ENCODE assay signal across 10 cellular contexts in genomic region chr15:44666208-44667038, GRCh38. TPM values are rescaled to one million over a fixed set of nuclear protein-coding genes. Genes with fewer than 3 reads are reported as not detected.
A peak's percentile ranks its signal among the peaks of the same experiment; 100 is the strongest.
DNase-seq lines count a peak whose midpoint lies in the region; ATAC-seq and TF ChIP-seq lines count a peak whose summit lies in the region.
"Had no signal": no experiment of that assay in that cellular context is flagged by ENCODE, and none has a peak within 500 bp of the region (broad histone marks: within the 10 kb centered on the region; RNA-seq: fewer than 3 reads in every experiment).

No MANE protein-coding gene starts in this region.

- H4K20me1 ChIP-seq in Karpas-422 (ENCODE audit: insufficient read depth, low read depth, low read length) (no peaks in the 10 kb centered on the region), smooth muscle cell (ENCODE audit: low read depth) (no peaks in the 10 kb centered on the region)

- H3K27me3 Mint-ChIP-seq in activated naive CD4-positive, alpha-beta T cell treated with anti-CD3 and anti-CD28 coated beads, Interleukin-2, amount 10 ng/mL, durations not matched to agents 7 days and 5 days = no peaks in the 10 kb centered on the region
- no peaks in the 10 kb centered on the region for H3K27me3 Mint-ChIP-seq in activated T-helper 2 cell treated with anti-CD3 and anti-CD28 coated beads, Interferon-gamma antibody, Interleukin-2, Interleukin-4, amounts not matched to agents 10 μg/mL and 5 μg/mL and 100 μg/mL, durations not matched to agents 14 hours and 24 hours and 36 hours (ENCODE audit: low read depth)
- no peaks in the 10 kb centered on the region for H3K27me3 Mint-ChIP-seq in stimulated activated naive B cell treated with anti-CD40 and anti-IgM and Interleukin-4, amounts not matched to agents 10 μg/mL and 1 μg/mL and 100 μg/mL, for 72 hours

- no peak for DNase-seq in activated naive CD4-positive, alpha-beta T cell treated with anti-CD3 and anti-CD28 coated beads, Interleukin-2, amount 10 ng/mL, durations not matched to agents 7 days and 5 days
- no peak for DNase-seq in activated naive CD4-positive, alpha-beta T cell treated with anti-CD3 and anti-CD28 coated beads, Interleukin-2, amount 50 U/mL, for 16 hours
- DNase-seq in Karpas-422 = peak; percentile 45
- no peak for DNase-seq in activated T-helper 2 cell treated with anti-CD3 and anti-CD28 coated beads, Interferon-gamma antibody, Interleukin-2, Interleukin-4, amounts not matched to agents 10 μg/mL and 5 μg/mL and 100 μg/mL, durations not matched to agents 14 hours and 24 hours and 36 hours (ENCODE audit: low spot score)
- DNase-seq in stimulated activated naive B cell treated with anti-CD40 and anti-IgM and Interleukin-4, amounts not matched to agents 10 μg/mL and 1 μg/mL and 100 μg/mL, for 72 hours = no peak
- no peak for DNase-seq in KG1 (lab: John Stamatoyannopoulos, UW)
- no peak for DNase-seq in foreskin fibroblast
- no peak for DNase-seq in smooth muscle cell (lab: John Stamatoyannopoulos, UW; ENCODE audit: unreplicated experiment)
- DNase-seq: activated CD4-positive, alpha-beta T cell treated with anti-CD3 and anti-CD28 coated beads for 48 hours had no signal

- H3K27me3 ChIP-seq in Karpas-422 (ENCODE audit: low read length) (no peaks in the 10 kb centered on the region), smooth muscle cell (ENCODE audit: low read depth) (no peaks in the 10 kb centered on the region)

- H3K4me2 ChIP-seq in Karpas-422 (ENCODE audit: low read depth, low read length, poor library complexity, severe bottlenecking) = peak overlapping the region; percentile 29
- H3K4me2 ChIP-seq in smooth muscle cell = no peak overlapping the region

- WGBS in smooth muscle cell (ENCODE audit: low lambda C conversion rate) = 73% methylated on average over 5 of the region's 5 CpGs

- H3K27ac ChIP-seq in Karpas-422 (ENCODE audit: low read length) (no peak overlapping the region), smooth muscle cell (ENCODE audit: low read depth) (no peak overlapping the region)

- H3K4me1 Mint-ChIP-seq in activated naive CD4-positive, alpha-beta T cell treated with anti-CD3 and anti-CD28 coated beads, Interleukin-2, amount 10 ng/mL, durations not matched to agents 7 days and 5 days = peaks cover 81% of the 10 kb centered on the region
- peaks cover 55% of the 10 kb centered on the region for H3K4me1 Mint-ChIP-seq in activated T-helper 2 cell treated with anti-CD3 and anti-CD28 coated beads, Interferon-gamma antibody, Interleukin-2, Interleukin-4, amounts not matched to agents 10 μg/mL and 5 μg/mL and 100 μg/mL, durations not matched to agents 14 hours and 24 hours and 36 hours (ENCODE audit: low read depth)
- H3K4me1 Mint-ChIP-seq in stimulated activated naive B cell treated with anti-CD40 and anti-IgM and Interleukin-4, amounts not matched to agents 10 μg/mL and 1 μg/mL and 100 μg/mL, for 72 hours = peaks cover 41 to 72% of the 10 kb centered on the region in 2 donors

- H3K9me3 ChIP-seq in Karpas-422 (ENCODE audit: low read length) = no peaks in the 10 kb centered on the region
- no peaks in the 10 kb centered on the region for H3K9me3 ChIP-seq in smooth muscle cell (replicated peaks; ENCODE audit: low read depth)

- H3K9me3 Mint-ChIP-seq in activated naive CD4-positive, alpha-beta T cell treated with anti-CD3 and anti-CD28 coated beads, Interleukin-2, amount 10 ng/mL, durations not matched to agents 7 days and 5 days = no peaks in the 10 kb centered on the region
- H3K9me3 Mint-ChIP-seq in activated T-helper 2 cell treated with anti-CD3 and anti-CD28 coated beads, Interferon-gamma antibody, Interleukin-2, Interleukin-4, amounts not matched to agents 10 μg/mL and 5 μg/mL and 100 μg/mL, durations not matched to agents 14 hours and 24 hours and 36 hours = no peaks in the 10 kb centered on the region
- no peaks in the 10 kb centered on the region for H3K9me3 Mint-ChIP-seq in stimulated activated naive B cell treated with anti-CD40 and anti-IgM and Interleukin-4, amounts not matched to agents 10 μg/mL and 1 μg/mL and 100 μg/mL, for 72 hours
- H3K9me3 Mint-ChIP-seq: brain had no signal

- H3F3A ChIP-seq in smooth muscle cell (ENCODE audit: low read depth) = no peaks in the 10 kb centered on the region

- peaks cover 7% of the 10 kb centered on the region for H3K36me3 Mint-ChIP-seq in activated naive CD4-positive, alpha-beta T cell treated with anti-CD3 and anti-CD28 coated beads, Interleukin-2, amount 10 ng/mL, durations not matched to agents 7 days and 5 days
- H3K36me3 Mint-ChIP-seq in activated T-helper 2 cell treated with anti-CD3 and anti-CD28 coated beads, Interferon-gamma antibody, Interleukin-2, Interleukin-4, amounts not matched to agents 10 μg/mL and 5 μg/mL and 100 μg/mL, durations not matched to agents 14 hours and 24 hours and 36 hours (ENCODE audit: low read depth) = peaks cover 3% of the 10 kb centered on the region
- H3K36me3 Mint-ChIP-seq in stimulated activated naive B cell treated with anti-CD40 and anti-IgM and Interleukin-4, amounts not matched to agents 10 μg/mL and 1 μg/mL and 100 μg/mL, for 72 hours = peaks cover 5 to 6% of the 10 kb centered on the region in 2 donors
- H3K36me3 Mint-ChIP-seq: brain had no signal

- no peak overlapping the region for H3K4me3 ChIP-seq in Karpas-422 (ENCODE audit: low read length)
- no peak overlapping the region for H3K4me3 ChIP-seq in foreskin fibroblast (ENCODE audit: low read depth in 1 of 2, low read length in 2 of 2)
- H3K4me3 ChIP-seq in smooth muscle cell = no peak overlapping the region

- peaks cover 15% of the 10 kb centered on the region for H3K79me2 ChIP-seq in Karpas-422 (ENCODE audit: low read length)
- peaks cover 15% of the 10 kb centered on the region for H3K79me2 ChIP-seq in smooth muscle cell (ENCODE audit: low read depth)

- H3K4me1 ChIP-seq in Karpas-422 (ENCODE audit: low read length) (peaks cover 34% of the 10 kb centered on the region), smooth muscle cell (ENCODE audit: low read depth) (peaks cover 15% of the 10 kb centered on the region)

- H3K9me2 ChIP-seq in Karpas-422 (replicated peaks; ENCODE audit: insufficient read depth, low read length) = no peaks in the 10 kb centered on the region

- CTCF ChIA-PET in activated naive CD4-positive, alpha-beta T cell treated with anti-CD3 and anti-CD28 coated beads, Interleukin-2, amount 10 ng/mL, durations not matched to agents 7 days and 5 days (lab: Charles Lee) = interaction anchor here (0.9 to 6.9 kb wide), 7 partner anchors 11 to 82 kb away, joined by 3 to 168 read pairs (median 42); partner anchors contain the start of genes B2M, PATL2 and TRIM69

- H2AFZ ChIP-seq in Karpas-422 (ENCODE audit: low read length) (peak overlapping the region; percentile 46), smooth muscle cell (ENCODE audit: low read depth) (no peak overlapping the region)

- no peak for TF ChIP-seq CTCF in foreskin fibroblast (IDR thresholded peaks at IDR 0.05; ENCODE audit: low read depth, low read length)
- no peak for TF ChIP-seq CTCF in smooth muscle cell (IDR thresholded peaks at IDR 0.05; ENCODE audit: borderline replicate concordance, insufficient read depth, poor library complexity, severe bottlenecking)

- H3K4me3 Mint-ChIP-seq in activated naive CD4-positive, alpha-beta T cell treated with anti-CD3 and anti-CD28 coated beads, Interleukin-2, amount 10 ng/mL, durations not matched to agents 7 days and 5 days = peak overlapping the region; percentile 68
- peak overlapping the region; percentile 72 for H3K4me3 Mint-ChIP-seq in activated T-helper 2 cell treated with anti-CD3 and anti-CD28 coated beads, Interferon-gamma antibody, Interleukin-2, Interleukin-4, amounts not matched to agents 10 μg/mL and 5 μg/mL and 100 μg/mL, durations not matched to agents 14 hours and 24 hours and 36 hours (ENCODE audit: low read depth)
- H3K4me3 Mint-ChIP-seq in stimulated activated naive B cell treated with anti-CD40 and anti-IgM and Interleukin-4, amounts not matched to agents 10 μg/mL and 1 μg/mL and 100 μg/mL, for 72 hours = peak overlapping the region; percentile 67 to 73

- intact Hi-C loops in activated T-helper 2 cell treated with anti-CD3 and anti-CD28 coated beads, Interferon-gamma antibody, Interleukin-2, Interleukin-4, amounts not matched to agents 10 μg/mL and 5 μg/mL and 100 μg/mL, durations not matched to agents 14 hours and 24 hours and 36 hours (cut with micrococcal nuclease) = loop anchor here (2.0 kb wide), 1 partner anchor 16 kb away; no protein-coding TSS in a partner anchor

- H3K36me3 ChIP-seq in Karpas-422 (ENCODE audit: insufficient read depth, low read length) (no peaks in the 10 kb centered on the region), smooth muscle cell (ENCODE audit: low read depth) (no peaks in the 10 kb centered on the region)

- 0 out of 2 replicates have a peak overlapping the region, but pooled peaks have one; percentile 12 for H3K9ac ChIP-seq in Karpas-422 (ENCODE audit: low read length)
- no peak overlapping the region for H3K9ac ChIP-seq in smooth muscle cell (ENCODE audit: low read depth)

- peak in 1 of 2 donors; percentile 24 for ATAC-seq in stimulated activated naive B cell treated with anti-CD40 and anti-IgM and Interleukin-4, amounts not matched to agents 10 μg/mL and 1 μg/mL and 100 μg/mL, for 72 hours (replicated peaks)

- peak overlapping the region; percentile 93 for H3K27ac Mint-ChIP-seq in activated naive CD4-positive, alpha-beta T cell treated with anti-CD3 and anti-CD28 coated beads, Interleukin-2, amount 10 ng/mL, durations not matched to agents 7 days and 5 days
- H3K27ac Mint-ChIP-seq in activated T-helper 2 cell treated with anti-CD3 and anti-CD28 coated beads, Interferon-gamma antibody, Interleukin-2, Interleukin-4, amounts not matched to agents 10 μg/mL and 5 μg/mL and 100 μg/mL, durations not matched to agents 14 hours and 24 hours and 36 hours = peak overlapping the region; percentile 93
- peak overlapping the region; percentile 95 for H3K27ac Mint-ChIP-seq in stimulated activated naive B cell treated with anti-CD40 and anti-IgM and Interleukin-4, amounts not matched to agents 10 μg/mL and 1 μg/mL and 100 μg/mL, for 72 hours
- H3K27ac Mint-ChIP-seq: brain had no signal

RNA-seq across cellular contexts. Expression of gene SPG11, which starts 3.0 kb away (rescaled TPM):
- total RNA-seq in Karpas-422 (2014; rRNA removed; shearing (Covaris generic); ENCODE audit: low replicate concordance) = 80.6 and 123 TPM in 2 replicates
- 71.2 and 75.8 TPM in 2 replicates for total RNA-seq in activated T-helper 2 cell treated with anti-CD3 and anti-CD28 coated beads, Interferon-gamma antibody, Interleukin-2, Interleukin-4, amounts not matched to agents 10 μg/mL and 5 μg/mL and 100 μg/mL, durations not matched to agents 14 hours and 24 hours and 36 hours
- 48.6 and 84.4 TPM in 2 replicates for total RNA-seq in smooth muscle cell
- 16.2 and 17.1 TPM in 2 replicates for polyA plus RNA-seq in smooth muscle cell

RNA-seq across cellular contexts. Expression of gene PATL2, which starts 44.7 kb away (rescaled TPM):
- 1.0 and 5.0 TPM in 2 replicates for total RNA-seq in Karpas-422 (2014; rRNA removed; shearing (Covaris generic); ENCODE audit: low replicate concordance)
- total RNA-seq in activated T-helper 2 cell treated with anti-CD3 and anti-CD28 coated beads, Interferon-gamma antibody, Interleukin-2, Interleukin-4, amounts not matched to agents 10 μg/mL and 5 μg/mL and 100 μg/mL, durations not matched to agents 14 hours and 24 hours and 36 hours = 15.3 and 16.9 TPM in 2 replicates
- total RNA-seq in smooth muscle cell = not detected in 2 replicates
- polyA plus RNA-seq in smooth muscle cell = not detected in 2 replicates

RNA-seq across cellular contexts. Expression of gene B2M, which starts 44.9 kb away (rescaled TPM):
- 2,186 and 3,959 TPM in 2 replicates for total RNA-seq in Karpas-422 (2014; rRNA removed; shearing (Covaris generic); ENCODE audit: low replicate concordance)
- total RNA-seq in activated T-helper 2 cell treated with anti-CD3 and anti-CD28 coated beads, Interferon-gamma antibody, Interleukin-2, Interleukin-4, amounts not matched to agents 10 μg/mL and 5 μg/mL and 100 μg/mL, durations not matched to agents 14 hours and 24 hours and 36 hours = 4,961 and 5,148 TPM in 2 replicates
- total RNA-seq in smooth muscle cell = 1,861 and 2,004 TPM in 2 replicates
- polyA plus RNA-seq in smooth muscle cell = 1,723 and 2,067 TPM in 2 replicates
